ENCODE assay signal across 12 cellular contexts in genomic region chr7:18390523-18390907, GRCh38.
A peak's percentile ranks its signal among the peaks of the same experiment; 100 is the strongest.
DNase-seq lines count a peak whose midpoint lies in the region; ATAC-seq, FAIRE-seq and TF ChIP-seq lines count a peak whose summit lies in the region.
"Had no signal": no experiment of that assay in that cellular context is flagged by ENCODE, and none has a peak within 500 bp of the region (broad histone marks: within the 10 kb centered on the region; RNA-seq: fewer than 3 reads in every experiment).

No MANE protein-coding gene starts in this region.

- no peak overlapping the region for H3K4me3 Mint-ChIP-seq in GM23338
- H3K4me3 Mint-ChIP-seq in neural progenitor cell: no peak overlapping the region
- H3K4me3 Mint-ChIP-seq in activated naive CD4-positive, alpha-beta T cell treated with anti-CD3 and anti-CD28 coated beads for 36 hours: no peak overlapping the region
- H3K4me3 Mint-ChIP-seq: natural killer cell; stimulated activated effector memory CD8-positive, alpha-beta T cell treated with anti-CD3 and anti-CD28 coated beads, Interleukin-12 subunit alpha, Interleukin-12 subunit beta, amount 100 ng/mL, for 72 hours had no signal

- CTCF ChIA-PET in PC-3 (lab: Charles Lee): no interaction called here
- CTCF ChIA-PET in activated naive CD4-positive, alpha-beta T cell treated with anti-CD3 and anti-CD28 coated beads for 36 hours (lab: Charles Lee): no interaction called here

- ATAC-seq in GM23338 (no peak), PC-3 (no peak)
- no peak for ATAC-seq in activated CD4-positive, CD25-positive, alpha-beta regulatory T cell treated with anti-CD3 and anti-CD28 coated beads, Interleukin-2, amount 50 U/mL, for 24 hours
- ATAC-seq: natural killer cell; stimulated activated effector memory CD8-positive, alpha-beta T cell treated with anti-CD3 and anti-CD28 coated beads, Interleukin-12 subunit alpha, Interleukin-12 subunit beta, amount 100 ng/mL, for 72 hours had no signal

- no peak for TF ChIP-seq CTCF in GM23338 (conservative IDR thresholded peaks at IDR 0.05; ENCODE audit: low read depth in 2 of 2)
- no peak for TF ChIP-seq CTCF in PC-3 (conservative IDR thresholded peaks at IDR 0.05; ENCODE audit: low read depth, low read length)
- TF ChIP-seq CTCF in neural progenitor cell (IDR thresholded peaks at IDR 0.05): no peak

- H3K9me3 ChIP-seq in PC-3 (ENCODE audit: low read length) (no peaks in the 10 kb centered on the region), neural progenitor cell (ENCODE audit: low read depth) (no peaks in the 10 kb centered on the region)

- H3K27me3 ChIP-seq in GM23338 (ENCODE audit: insufficient read depth): no peaks in the 10 kb centered on the region
- H3K27me3 ChIP-seq in PC-3 (ENCODE audit: low read length): no peaks in the 10 kb centered on the region
- no peaks in the 10 kb centered on the region for H3K27me3 ChIP-seq in neural progenitor cell

- H3K4me2 ChIP-seq in GM23338: no peak overlapping the region
- H3K4me2 ChIP-seq in PC-3 (ENCODE audit: low read length): peak overlapping the region; percentile 71
- no peak overlapping the region for H3K4me2 ChIP-seq in neural progenitor cell

- no peaks in the 10 kb centered on the region for H3K36me3 Mint-ChIP-seq in GM23338 (ENCODE audit: low read depth)
- no peaks in the 10 kb centered on the region for H3K36me3 Mint-ChIP-seq in neural progenitor cell
- no peaks in the 10 kb centered on the region for H3K36me3 Mint-ChIP-seq in activated naive CD4-positive, alpha-beta T cell treated with anti-CD3 and anti-CD28 coated beads for 36 hours (ENCODE audit: low read depth)
- H3K36me3 Mint-ChIP-seq: natural killer cell; stimulated activated effector memory CD8-positive, alpha-beta T cell treated with anti-CD3 and anti-CD28 coated beads, Interleukin-12 subunit alpha, Interleukin-12 subunit beta, amount 100 ng/mL, for 72 hours had no signal

- H3K27ac ChIP-seq in GM23338 (ENCODE audit: low read depth): no peak overlapping the region; the same call in 1 of the 2 replicates
- H3K27ac ChIP-seq in PC-3 (ENCODE audit: low read length): peak overlapping the region; percentile 77
- no peak overlapping the region for H3K27ac ChIP-seq in neural progenitor cell

- H4K20me1 ChIP-seq in GM23338 (replicated peaks; ENCODE audit: insufficient read depth): no peaks in the 10 kb centered on the region
- no peaks in the 10 kb centered on the region for H4K20me1 ChIP-seq in PC-3 (ENCODE audit: low read length)
- no peaks in the 10 kb centered on the region for H4K20me1 ChIP-seq in neural progenitor cell (ENCODE audit: low read depth)

- H3K9me3 Mint-ChIP-seq in GM23338 (no peaks in the 10 kb centered on the region), neural progenitor cell (no peaks in the 10 kb centered on the region)
- no peaks in the 10 kb centered on the region for H3K9me3 Mint-ChIP-seq in activated naive CD4-positive, alpha-beta T cell treated with anti-CD3 and anti-CD28 coated beads for 36 hours
- H3K9me3 Mint-ChIP-seq: natural killer cell; stimulated activated effector memory CD8-positive, alpha-beta T cell treated with anti-CD3 and anti-CD28 coated beads, Interleukin-12 subunit alpha, Interleukin-12 subunit beta, amount 100 ng/mL, for 72 hours had no signal

- H3F3A ChIP-seq in GM23338 (replicated peaks; ENCODE audit: low read depth) (no peaks in the 10 kb centered on the region), PC-3 (ENCODE audit: low read length, unreplicated experiment) (no peaks in the 10 kb centered on the region), neural progenitor cell (ENCODE audit: low read depth) (no peaks in the 10 kb centered on the region)

- peak; percentile 24 for FAIRE-seq in GM18507 (lab: Jason Lieb, UNC)

- H3K9ac ChIP-seq in PC-3 (ENCODE audit: low read length) (peak overlapping the region; percentile 37; the same call in 1 of the 2 replicates), neural progenitor cell (no peak overlapping the region)

- H3K36me3 ChIP-seq in GM23338 (ENCODE audit: insufficient read depth) (no peaks in the 10 kb centered on the region), PC-3 (ENCODE audit: low read depth, low read length) (no peaks in the 10 kb centered on the region), neural progenitor cell (no peaks in the 10 kb centered on the region)

- H3K79me2 ChIP-seq in GM23338 (replicated peaks; ENCODE audit: insufficient read depth) (no peaks in the 10 kb centered on the region), PC-3 (ENCODE audit: low read length) (no peaks in the 10 kb centered on the region), neural progenitor cell (ENCODE audit: low read depth) (no peaks in the 10 kb centered on the region)

- DNase-seq in GM18507 (ENCODE audit: extremely low spot score, insufficient read length, low read depth) (no peak), GM23338 (ENCODE audit: low spot score) (no peak), PC-3 (no peak), neural progenitor cell (ENCODE audit: low spot score) (no peak), NCI-H1436 treated with DMSO at 0.1 percent for 48 hours (lab: John Stamatoyannopoulos, UW) (no peak)
- no peak for DNase-seq in stimulated activated CD4-positive, alpha-beta T cell treated with anti-CD3 and anti-CD28 coated beads, Interleukin-4, amount 100 ng/mL, for 24 hours
- no peak for DNase-seq in activated naive CD4-positive, alpha-beta T cell treated with anti-CD3 and anti-CD28 coated beads for 36 hours
- DNase-seq: activated CD8-positive, alpha-beta memory T cell treated with anti-CD3 and anti-CD28 coated beads for 24 hours; natural killer cell; NCI-H82 had no signal

- no peaks in the 10 kb centered on the region for H3K9me2 ChIP-seq in GM23338 (ENCODE audit: insufficient read depth)
- no peaks in the 10 kb centered on the region for H3K9me2 ChIP-seq in PC-3 (replicated peaks; ENCODE audit: low read length)

- intact Hi-C loops in PC-3 (cut with micrococcal nuclease): loop anchor here (1.0 kb wide), 1 partner anchor 36 kb away; no protein-coding TSS in a partner anchor
- intact Hi-C loops in activated naive CD4-positive, alpha-beta T cell treated with anti-CD3 and anti-CD28 coated beads for 36 hours (cut with micrococcal nuclease): no loop called here

- H3K4me1 Mint-ChIP-seq in GM23338 (peaks cover 29% of the 10 kb centered on the region), neural progenitor cell (peaks cover 6% of the 10 kb centered on the region)
- H3K4me1 Mint-ChIP-seq in activated naive CD4-positive, alpha-beta T cell treated with anti-CD3 and anti-CD28 coated beads for 36 hours (ENCODE audit: low read depth): no peaks in the 10 kb centered on the region
- H3K4me1 Mint-ChIP-seq: stimulated activated effector memory CD8-positive, alpha-beta T cell treated with anti-CD3 and anti-CD28 coated beads, Interleukin-12 subunit alpha, Interleukin-12 subunit beta, amount 100 ng/mL, for 72 hours had no signal

- H3K27me3 Mint-ChIP-seq in GM23338 (ENCODE audit: insufficient read depth, low read depth, poor library complexity) (peaks cover 2% of the 10 kb centered on the region), neural progenitor cell (ENCODE audit: insufficient read depth, low read depth) (peaks cover 2% of the 10 kb centered on the region)
- peaks cover 3% of the 10 kb centered on the region for H3K27me3 Mint-ChIP-seq in activated naive CD4-positive, alpha-beta T cell treated with anti-CD3 and anti-CD28 coated beads for 36 hours (ENCODE audit: low read depth)

- H2AFZ ChIP-seq in GM23338 (no peak overlapping the region), PC-3 (ENCODE audit: low read length) (peak overlapping the region; percentile 54), neural progenitor cell (replicated peaks) (peak overlapping the region; percentile 19)

- H3K4me3 ChIP-seq in GM23338 (no peak overlapping the region), PC-3 (ENCODE audit: low read length) (no peak overlapping the region; the same call in 1 of the 2 replicates), neural progenitor cell (no peak overlapping the region)

- H3K27ac Mint-ChIP-seq in GM23338 (peak overlapping the region; percentile 41), neural progenitor cell (peak overlapping the region; percentile 31)
- H3K27ac Mint-ChIP-seq in activated naive CD4-positive, alpha-beta T cell treated with anti-CD3 and anti-CD28 coated beads for 36 hours: no peak overlapping the region
- H3K27ac Mint-ChIP-seq: natural killer cell; stimulated activated effector memory CD8-positive, alpha-beta T cell treated with anti-CD3 and anti-CD28 coated beads, Interleukin-12 subunit alpha, Interleukin-12 subunit beta, amount 100 ng/mL, for 72 hours had no signal

- H3K4me1 ChIP-seq in GM23338 (ENCODE audit: insufficient read depth): peaks cover 13% of the 10 kb centered on the region
- H3K4me1 ChIP-seq in PC-3 (ENCODE audit: insufficient read depth, low read length): peaks cover 17% of the 10 kb centered on the region
- peaks cover 12% of the 10 kb centered on the region for H3K4me1 ChIP-seq in neural progenitor cell

- POLR2A ChIA-PET in PC-3 (lab: Charles Lee; ENCODE audit: unreplicated experiment): interaction anchor here (0.6 kb wide), 1 partner anchor 130 kb away, joined by 8 read pairs; no protein-coding TSS in a partner anchor

- BruUV-seq in PC-3 (replicated peaks; lab: Mats Ljungman, UMichigan): no TSS peak

TF ChIP-seq in GM23338, 12 proteins besides CTCF, POLR2A, EP300 and RAD21 (continues in another document):
- TF ChIP-seq NANOG (IDR thresholded peaks at IDR 0.05; ENCODE audit: borderline replicate concordance): no peak
- no peak for TF ChIP-seq ZNF114 (CRISPR knock-in tag; IDR thresholded peaks at IDR 0.05)
- no peak for TF ChIP-seq CREB1 (CRISPR knock-in tag; IDR thresholded peaks at IDR 0.05; ENCODE audit: low read depth)
- no peak for TF ChIP-seq ETS1 (IDR thresholded peaks at IDR 0.05)
- TF ChIP-seq EZH2phosphoT487 (IDR thresholded peaks at IDR 0.05; ENCODE audit: unreplicated experiment): no peak
